Comparison of ENCODE assay signal across 18 cellular contexts in genomic region chr10:62022830-62023229, GRCh38.
DNase-seq lines count a peak whose midpoint lies in the region; ATAC-seq and TF ChIP-seq lines count a peak whose summit lies in the region.
"Had no signal": no experiment of that assay in that cellular context is flagged by ENCODE, and none has a peak within 500 bp of the region (broad histone marks: within the 10 kb centered on the region; RNA-seq: fewer than 3 reads in every experiment).

No MANE protein-coding gene starts in this region.

- peaks cover 14% of the 10 kb centered on the region for H3K36me3 Mint-ChIP-seq in CD4-positive, CD25-positive, alpha-beta regulatory T cell
- H3K36me3 Mint-ChIP-seq in Caco-2 (ENCODE audit: insufficient read depth, unreplicated experiment) = peaks cover 93% of the 10 kb centered on the region
- H3K36me3 Mint-ChIP-seq in activated naive CD8-positive, alpha-beta T cell = peaks cover 19% of the 10 kb centered on the region

- no peak overlapping the region for H3K4me3 ChIP-seq in CD4-positive, CD25-positive, alpha-beta regulatory T cell (ENCODE audit: low read depth, low read length)
- H3K4me3 ChIP-seq in Caco-2 (ENCODE audit: low read depth, low read length) (no peak overlapping the region), breast epithelium (no peak overlapping the region)
- H3K4me3 ChIP-seq: lung, neural progenitor cell, SK-N-MC, thyroid gland had no signal

- peak overlapping the region in 2 of 4 donors; percentile 21 to 57 for H3K4me3 Mint-ChIP-seq in CD4-positive, CD25-positive, alpha-beta regulatory T cell
- H3K4me3 Mint-ChIP-seq in Caco-2 (ENCODE audit: unreplicated experiment) = no peak overlapping the region
- no peak overlapping the region for H3K4me3 Mint-ChIP-seq in activated naive CD8-positive, alpha-beta T cell
- H3K4me3 Mint-ChIP-seq: neural progenitor cell had no signal

- no peak for TF ChIP-seq POLR2A in breast epithelium (IDR thresholded peaks at IDR 0.05)

- no peaks in the 10 kb centered on the region for H3K9me3 ChIP-seq in CD4-positive, CD25-positive, alpha-beta regulatory T cell (ENCODE audit: control insufficient read depth in 2 of 2, low read length in 2 of 2)
- H3K9me3 ChIP-seq in Caco-2 (no peaks in the 10 kb centered on the region), breast epithelium (no peaks in the 10 kb centered on the region)
- H3K9me3 ChIP-seq: thyroid gland had no signal

- H3K27me3 Mint-ChIP-seq in CD4-positive, CD25-positive, alpha-beta regulatory T cell = no peaks in the 10 kb centered on the region
- H3K27me3 Mint-ChIP-seq in Caco-2 (ENCODE audit: insufficient read depth, unreplicated experiment) = no peaks in the 10 kb centered on the region
- no peaks in the 10 kb centered on the region for H3K27me3 Mint-ChIP-seq in activated naive CD8-positive, alpha-beta T cell

- no peaks in the 10 kb centered on the region for H3K27me3 ChIP-seq in CD4-positive, CD25-positive, alpha-beta regulatory T cell (ENCODE audit: control insufficient read depth, insufficient read depth, low read length)
- no peaks in the 10 kb centered on the region for H3K27me3 ChIP-seq in Caco-2 (replicated peaks; ENCODE audit: control insufficient read depth, insufficient read depth, low read length)
- no peaks in the 10 kb centered on the region for H3K27me3 ChIP-seq in breast epithelium
- H3K27me3 ChIP-seq: neural progenitor cell, thyroid gland had no signal

- no peak for ATAC-seq in CD4-positive, CD25-positive, alpha-beta regulatory T cell (ENCODE audit: low read depth in 2 of 2)
- ATAC-seq in GM18870 (IDR thresholded peaks at IDR 0.05; ENCODE audit: unreplicated experiment) = no peak

- no peak for DNase-seq in CD4-positive, CD25-positive, alpha-beta regulatory T cell
- no peak for DNase-seq in Caco-2
- DNase-seq in mucosa of gallbladder (ENCODE audit: low spot score) = peak; percentile 33
- no peak for DNase-seq in breast epithelium (ENCODE audit: low spot score in 2 of 2)
- no peak for DNase-seq in SKM-1 treated with dmso at 0.1 percent for 144 hours (lab: John Stamatoyannopoulos, UW; ENCODE audit: unreplicated experiment)
- no peak for DNase-seq in RWPE1 (ENCODE audit: low spot score)
- DNase-seq: amniotic stem cell; C1 segment of cervical spinal cord; foreskin melanocyte; NCI-H1694; NCI-H524 treated with DMSO at 0.1 percent for 48 hours; stimulated activated CD4-positive, alpha-beta T cell treated with anti-CD3 and anti-CD28 coated beads, Interleukin-2, amount 100 ng/mL, for 24 hours; thyroid gland had no signal

- H3K4me1 Mint-ChIP-seq in CD4-positive, CD25-positive, alpha-beta regulatory T cell = peaks cover 43 to 95% (median 78%) of the 10 kb centered on the region in 4 donors
- H3K4me1 Mint-ChIP-seq in Caco-2 (ENCODE audit: low read depth, unreplicated experiment) = peaks cover 85% of the 10 kb centered on the region
- peaks cover 46% of the 10 kb centered on the region for H3K4me1 Mint-ChIP-seq in activated naive CD8-positive, alpha-beta T cell (ENCODE audit: low read depth)

- intact Hi-C loops in Caco-2 (cut with micrococcal nuclease; ENCODE audit: unreplicated experiment) = loop anchor here (5.0 kb wide), 1 partner anchor 171 kb away; no protein-coding TSS in a partner anchor
- intact Hi-C loops in breast epithelium (cut with DNase I; ENCODE audit: low total_unique reads) = no loop called here

- H3K36me3 ChIP-seq in CD4-positive, CD25-positive, alpha-beta regulatory T cell (ENCODE audit: control insufficient read depth, insufficient read depth, low read length) = peaks cover 4% of the 10 kb centered on the region
- peaks cover 5% of the 10 kb centered on the region for H3K36me3 ChIP-seq in Caco-2 (ENCODE audit: control insufficient read depth, insufficient read depth, low read length)
- no peaks in the 10 kb centered on the region for H3K36me3 ChIP-seq in breast epithelium
- H3K36me3 ChIP-seq: neural progenitor cell, thyroid gland had no signal

- BruUV-seq in Caco-2 (replicated peaks; lab: Mats Ljungman, UMichigan) = no TSS peak

- CTCF ChIA-PET in Caco-2 (lab: Charles Lee) = interaction anchor here (1.1 kb wide), 1 partner anchor 85 kb away, joined by 4 read pairs; no protein-coding TSS in a partner anchor
- CTCF ChIA-PET in RWPE1 (lab: Yijun Ruan, JAX) = interaction anchor here (0.6 kb wide), 1 partner anchor 81 kb away, joined by 3 read pairs; no protein-coding TSS in a partner anchor

- H3K27ac ChIP-seq in CD4-positive, CD25-positive, alpha-beta regulatory T cell (ENCODE audit: insufficient read depth, low read length, poor library complexity, severe bottlenecking) = no peak overlapping the region
- no peak overlapping the region for H3K27ac ChIP-seq in breast epithelium
- no peak overlapping the region for H3K27ac ChIP-seq in RWPE1
- H3K27ac ChIP-seq: neural progenitor cell, SK-N-MC, thyroid gland had no signal

- H3K27ac Mint-ChIP-seq in CD4-positive, CD25-positive, alpha-beta regulatory T cell = peak overlapping the region in 2 of 3 donors; percentile 63 to 70
- H3K27ac Mint-ChIP-seq in Caco-2 (ENCODE audit: unreplicated experiment) = peak overlapping the region; percentile 74
- peak overlapping the region; percentile 81 for H3K27ac Mint-ChIP-seq in activated naive CD8-positive, alpha-beta T cell
- H3K27ac Mint-ChIP-seq: neural progenitor cell had no signal

- peaks cover 0 to 2% (median 0%) of the 10 kb centered on the region in 7 donors for H3K9me3 Mint-ChIP-seq in CD4-positive, CD25-positive, alpha-beta regulatory T cell
- no peaks in the 10 kb centered on the region for H3K9me3 Mint-ChIP-seq in Caco-2 (ENCODE audit: unreplicated experiment)
- peaks cover 4% of the 10 kb centered on the region for H3K9me3 Mint-ChIP-seq in activated naive CD8-positive, alpha-beta T cell (ENCODE audit: low read depth)

- TF ChIP-seq CTCF in Caco-2 (IDR thresholded peaks at IDR 0.05; ENCODE audit: insufficient read depth in 1 of 2, low read depth in 1 of 2, low read length in 1 of 2, severe bottlenecking in 1 of 2, unreplicated experiment in 1 of 2) (no peak), breast epithelium (IDR thresholded peaks at IDR 0.05) (no peak), RWPE1 (conservative IDR thresholded peaks at IDR 0.05; ENCODE audit: low read depth) (no peak)

- H3K4me1 ChIP-seq in CD4-positive, CD25-positive, alpha-beta regulatory T cell (ENCODE audit: control insufficient read depth, insufficient read depth, low read length, poor library complexity, severe bottlenecking) = peaks cover 59% of the 10 kb centered on the region
- H3K4me1 ChIP-seq in Caco-2 (peaks cover 95% of the 10 kb centered on the region), breast epithelium (peaks cover 0 to 8% of the 10 kb centered on the region in 2 donors)
- H3K4me1 ChIP-seq: thyroid gland had no signal

- POLR2A ChIA-PET in Caco-2 (lab: Charles Lee) = interaction anchor here (0.7 to 1.9 kb wide), 2 partner anchors 15 to 86 kb away, joined by 3 to 4 read pairs; no protein-coding TSS in a partner anchor
- POLR2A ChIA-PET in RWPE1 (lab: Yijun Ruan, JAX; ENCODE audit: low non-redundant PET) = no interaction called here
